28 cellular contexts compared by ENCODE assay signal in the genomic region with DNA sequence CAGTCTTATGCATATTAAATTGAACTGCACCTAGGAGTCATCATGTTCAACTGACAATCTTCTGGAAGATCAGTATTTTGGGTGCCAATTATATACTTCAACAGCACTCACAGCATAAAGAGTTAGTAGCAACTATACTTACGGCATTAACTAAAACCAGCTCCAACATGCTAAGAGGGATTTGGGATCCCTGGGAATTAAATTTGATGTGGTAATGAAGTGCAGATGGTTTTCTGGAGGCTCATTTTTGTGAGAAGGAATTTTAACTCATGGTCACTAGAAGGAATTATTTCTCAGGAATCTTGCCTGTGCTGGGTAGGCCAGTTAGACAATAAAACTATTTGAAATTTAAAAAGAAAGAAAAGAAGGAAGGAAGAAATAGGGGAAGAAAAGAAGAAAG. TPM values are rescaled to one million over a fixed set of nuclear protein-coding genes. Genes with fewer than 3 reads are reported as not detected.
DNase-seq lines count a peak whose midpoint lies in the region; ATAC-seq and TF ChIP-seq lines count a peak whose summit lies in the region.
"Had no signal": no experiment of that assay in that cellular context is flagged by ENCODE, and none has a peak within 500 bp of the region (broad histone marks: within the 10 kb centered on the region; RNA-seq: fewer than 3 reads in every experiment).

No MANE protein-coding gene starts in this region.

- H3K4me1 ChIP-seq in adipocyte (ENCODE audit: control insufficient read depth, insufficient read depth, low read length), result no peaks in the 10 kb centered on the region
- H3K4me1 ChIP-seq: SJSA1 had no signal

- no peaks in the 10 kb centered on the region for H3K27me3 Mint-ChIP-seq in activated T-cell treated with anti-CD3 and anti-CD28 coated beads, Interleukin-2, amount 50 U/mL, for 72 hours (ENCODE audit: low read depth)
- H3K27me3 Mint-ChIP-seq in progenitor cell of endocrine pancreas, result peaks cover 7% of the 10 kb centered on the region

- H3K4me1 Mint-ChIP-seq in activated T-cell treated with anti-CD3 and anti-CD28 coated beads, Interleukin-2, amount 50 U/mL, for 72 hours (ENCODE audit: low read depth), result peaks cover 14% of the 10 kb centered on the region
- H3K4me1 Mint-ChIP-seq in progenitor cell of endocrine pancreas (ENCODE audit: low read depth), result no peaks in the 10 kb centered on the region

- no peak overlapping the region for H3K4me3 Mint-ChIP-seq in activated T-cell treated with anti-CD3 and anti-CD28 coated beads, Interleukin-2, amount 50 U/mL, for 72 hours
- H3K4me3 Mint-ChIP-seq in progenitor cell of endocrine pancreas (ENCODE audit: low read depth), result no peak overlapping the region
- H3K4me3 Mint-ChIP-seq: CD8-positive, alpha-beta T cell; T-helper 1 cell treated with Interleukin-12 subunit alpha and Interleukin-12 subunit beta and Interleukin-4 antibody, amounts not matched to agents 30 μg/mL and 1 μg/mL, for 36 hours had no signal

- no peaks in the 10 kb centered on the region for H3K36me3 Mint-ChIP-seq in activated T-cell treated with anti-CD3 and anti-CD28 coated beads, Interleukin-2, amount 50 U/mL, for 72 hours (ENCODE audit: insufficient read depth in 2 of 2)
- H3K36me3 Mint-ChIP-seq in progenitor cell of endocrine pancreas (ENCODE audit: insufficient read depth), result no peaks in the 10 kb centered on the region

- ATAC-seq in activated T-cell treated with anti-CD3 and anti-CD28 coated beads, Interleukin-2, amount 50 U/mL, for 72 hours (replicated peaks in 1 of 2), result no peak
- ATAC-seq: CD8-positive, alpha-beta T cell; GM12878; HCT116 had no signal

- H3K9me3 Mint-ChIP-seq in activated T-cell treated with anti-CD3 and anti-CD28 coated beads, Interleukin-2, amount 50 U/mL, for 72 hours, result no peaks in the 10 kb centered on the region
- H3K9me3 Mint-ChIP-seq in progenitor cell of endocrine pancreas (ENCODE audit: low read depth), result no peaks in the 10 kb centered on the region
- H3K9me3 Mint-ChIP-seq: CD8-positive, alpha-beta T cell; T-helper 1 cell treated with Interleukin-12 subunit alpha and Interleukin-12 subunit beta and Interleukin-4 antibody, amounts not matched to agents 30 μg/mL and 1 μg/mL, for 36 hours had no signal

- H3K27ac Mint-ChIP-seq in activated T-cell treated with anti-CD3 and anti-CD28 coated beads, Interleukin-2, amount 50 U/mL, for 72 hours, result peak overlapping the region; percentile 83
- peak overlapping the region; percentile 15 for H3K27ac Mint-ChIP-seq in progenitor cell of endocrine pancreas
- H3K27ac Mint-ChIP-seq: CD8-positive, alpha-beta T cell; T-helper 1 cell treated with Interleukin-12 subunit alpha and Interleukin-12 subunit beta and Interleukin-4 antibody, amounts not matched to agents 30 μg/mL and 1 μg/mL, for 36 hours had no signal

- no peak overlapping the region for H3K9ac ChIP-seq in adipocyte (ENCODE audit: low read length)

- H3K27me3 ChIP-seq in adipocyte (replicated peaks; ENCODE audit: control insufficient read depth, insufficient read depth, low read length), result no peaks in the 10 kb centered on the region
- H3K27me3 ChIP-seq: SJSA1 had no signal

- no peak for TF ChIP-seq CTCF in progenitor cell of endocrine pancreas (IDR thresholded peaks at IDR 0.05; ENCODE audit: unreplicated experiment)

- no peak for DNase-seq in activated T-cell treated with anti-CD3 and anti-CD28 coated beads, Interleukin-2, amount 50 U/mL, for 72 hours
- no peak for DNase-seq in activated T-cell treated with anti-CD3 and anti-CD28 coated beads, Interleukin-2, amount 50 U/mL, for 48 hours
- DNase-seq in NCI-H82 treated with DMSO at 0.1 percent for 48 hours (lab: John Stamatoyannopoulos, UW; ENCODE audit: unreplicated experiment) (peak; percentile 81), adipocyte (ENCODE audit: low read depth) (peak; percentile 38), progenitor cell of endocrine pancreas (ENCODE audit: low spot score, unreplicated experiment) (no peak), amniotic stem cell (lab: John Stamatoyannopoulos, UW) (no peak), globus pallidus (ENCODE audit: low spot score) (no peak), D341Med (ENCODE audit: low spot score) (no peak)
- DNase-seq: 8988T; ACHN; C1 segment of cervical spinal cord; CD8-positive, alpha-beta T cell; DMS53; NCI-H1048; NCI-H1417; NCI-H1694; NCI-H2029 treated with DMSO at 0.1 percent for 48 hours; NCI-H2171; NCI-H345; NCI-H510A treated with DMSO at 0.1 percent for 48 hours; NCI-H774; Right ventricle myocardium superior; RPMI8226; SW 1271 had no signal

- no peaks in the 10 kb centered on the region for H3K9me3 ChIP-seq in adipocyte (ENCODE audit: control insufficient read depth, low read length)
- H3K9me3 ChIP-seq: SJSA1 had no signal

- no peak overlapping the region for H3K4me3 ChIP-seq in adipocyte (ENCODE audit: low read length)
- H3K4me3 ChIP-seq: GM12878, SJSA1 had no signal

- H3K36me3 ChIP-seq in adipocyte (ENCODE audit: control insufficient read depth, insufficient read depth, low read length, severe bottlenecking), result no peaks in the 10 kb centered on the region

RNA-seq across cellular contexts. Expression of a gene that starts 18.3 kb away (rescaled TPM):
- total RNA-seq in activated T-cell treated with anti-CD3 and anti-CD28 coated beads, Interleukin-2, amount 50 U/mL, for 72 hours, result 10 to 100 TPM; 25.9 to 77.5 TPM
- not detected in 2 replicates for total RNA-seq in progenitor cell of endocrine pancreas

RNA-seq across cellular contexts. Expression of a gene that starts 47.7 kb away (rescaled TPM):
- total RNA-seq in activated T-cell treated with anti-CD3 and anti-CD28 coated beads, Interleukin-2, amount 50 U/mL, for 72 hours, result 10 to 100 TPM; 21.4 to 62.5 TPM
- total RNA-seq in progenitor cell of endocrine pancreas, result not detected in 2 replicates

Comparison
In these comparisons a context has a peak if more than half of its experiments do, and no peak if none do; other contexts are left out.
1. DNase-seq: peak in NCI-H82 treated with DMSO at 0.1 percent for 48 hours (single experiment) and adipocyte (single experiment); none in activated T-cell treated with anti-CD3 and anti-CD28 coated beads, Interleukin-2, amount 50 U/mL, for 72 hours (0 of 2), activated T-cell treated with anti-CD3 and anti-CD28 coated beads, Interleukin-2, amount 50 U/mL, for 48 hours (0 of 2), progenitor cell of endocrine pancreas (single experiment), amniotic stem cell (single experiment), globus pallidus (single experiment) and D341Med (single experiment).
2. RNA of a gene that starts 18.3 kb away (total RNA-seq): 25.9 to 77.5 TPM in activated T-cell treated with anti-CD3 and anti-CD28 coated beads, Interleukin-2, amount 50 U/mL, for 72 hours; not detected in progenitor cell of endocrine pancreas; every median in the first group is over 10 times any median in the second.
3. RNA of a gene that starts 47.7 kb away (total RNA-seq): 21.4 to 62.5 TPM in activated T-cell treated with anti-CD3 and anti-CD28 coated beads, Interleukin-2, amount 50 U/mL, for 72 hours; not detected in progenitor cell of endocrine pancreas; every median in the first group is over 10 times any median in the second.